Comparison of ENCODE assay signal across 26 cellular contexts in the genomic region with DNA sequence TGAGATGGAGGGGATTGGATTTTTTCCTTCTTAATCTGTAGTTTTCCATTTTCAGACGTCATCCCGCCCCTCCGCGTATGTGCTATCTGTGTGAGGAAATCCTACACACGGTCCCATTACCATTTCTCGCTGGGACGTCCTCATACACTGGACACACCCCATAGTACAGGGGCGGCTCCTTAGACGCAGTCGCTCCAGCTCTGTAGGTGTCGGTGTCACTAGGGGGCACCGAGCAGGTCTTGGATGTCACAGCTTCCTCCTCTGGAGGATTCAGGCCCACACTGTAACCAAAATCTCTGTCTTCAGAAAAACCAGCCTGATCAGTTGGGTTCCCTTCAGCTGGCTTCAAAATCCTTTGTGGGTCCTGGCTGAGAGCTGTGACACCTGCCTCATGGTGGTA. TPM values are rescaled to one million over a fixed set of nuclear protein-coding genes. Genes with fewer than 3 reads are reported as not detected.
DNase-seq lines count a peak whose midpoint lies in the region; ATAC-seq and TF ChIP-seq lines count a peak whose summit lies in the region.
"Had no signal": no experiment of that assay in that cellular context is flagged by ENCODE, and none has a peak within 500 bp of the region (broad histone marks: within the 10 kb centered on the region; RNA-seq: fewer than 3 reads in every experiment).

No MANE protein-coding gene starts in this region.

- H3K36me3 ChIP-seq in HCT116 (ENCODE audit: control insufficient read depth in 1 of 2, insufficient read depth in 2 of 2, low read length in 2 of 2), result peaks cover 32 to 43% of the 10 kb centered on the region in 2 experiments; a peak in 3 of 4 replicates

- BruUV-seq in HCT116 (replicated peaks; lab: Mats Ljungman, UMichigan), result no TSS peak

- no peaks in the 10 kb centered on the region; the same call in 1 of the 2 replicates for H4K20me1 ChIP-seq in HCT116 (ENCODE audit: insufficient read depth)

- H3K9me3 Mint-ChIP-seq in activated CD8-positive, alpha-beta memory T cell treated with anti-CD3 and anti-CD28 coated beads, Interleukin-2, amount 10 ng/mL, durations not matched to agents 7 days and 5 days (ENCODE audit: low read depth), result no peaks in the 10 kb centered on the region
- no peaks in the 10 kb centered on the region for H3K9me3 Mint-ChIP-seq in stimulated activated effector memory CD8-positive, alpha-beta T cell treated with anti-CD3 and anti-CD28 coated beads, Interleukin-12 subunit alpha, Interleukin-12 subunit beta, amount 100 ng/mL, for 72 hours
- H3K9me3 Mint-ChIP-seq: activated CD4-positive, alpha-beta T cell treated with anti-CD3 and anti-CD28 coated beads, Interleukin-2, amount 10 ng/mL, durations not matched to agents 24 days and 14 days; neural crest cell had no signal

- POLR2A ChIA-PET in HCT116 (lab: Charles Lee), result no interaction called here

- no peak overlapping the region for H3K4me3 Mint-ChIP-seq in activated CD8-positive, alpha-beta memory T cell treated with anti-CD3 and anti-CD28 coated beads, Interleukin-2, amount 10 ng/mL, durations not matched to agents 7 days and 5 days
- no peak overlapping the region for H3K4me3 Mint-ChIP-seq in stimulated activated effector memory CD8-positive, alpha-beta T cell treated with anti-CD3 and anti-CD28 coated beads, Interleukin-12 subunit alpha, Interleukin-12 subunit beta, amount 100 ng/mL, for 72 hours
- H3K4me3 Mint-ChIP-seq: activated CD4-positive, alpha-beta T cell treated with anti-CD3 and anti-CD28 coated beads, Interleukin-2, amount 10 ng/mL, durations not matched to agents 24 days and 14 days; neural crest cell had no signal

- H3K4me3 ChIP-seq in HCT116 (replicated peaks in 1 of 2; ENCODE audit: low read depth in 1 of 2, low read length in 2 of 2), result no peak overlapping the region
- H3K4me3 ChIP-seq: cardiac muscle cell, heart right ventricle, left ventricle myocardium inferior, mucosa of descending colon, stomach, upper lobe of left lung had no signal

- intact Hi-C loops in HCT116 (cut with micrococcal nuclease), result no loop called here

- RAD21 ChIA-PET in HCT116 (lab: Charles Lee; ENCODE audit: low non-redundant PET in 1 of 2, low total read pairs in 2 of 2, uncharacterized antibody in 2 of 2, unreplicated experiment in 2 of 2), result no interaction called here

- H3K9me2 ChIP-seq in HCT116 (ENCODE audit: insufficient read depth), result no peaks in the 10 kb centered on the region

- peak; percentile 20 for ATAC-seq in activated CD8-positive, alpha-beta memory T cell treated with anti-CD3 and anti-CD28 coated beads, Interleukin-2, amount 10 ng/mL, durations not matched to agents 7 days and 5 days
- ATAC-seq in HCT116 (peak; percentile 93), omental fat pad (ENCODE audit: low FRiP score) (no peak)
- no peak for ATAC-seq in stimulated activated effector memory CD8-positive, alpha-beta T cell treated with anti-CD3 and anti-CD28 coated beads, Interleukin-12 subunit alpha, Interleukin-12 subunit beta, amount 100 ng/mL, for 72 hours
- ATAC-seq: mucosa of descending colon had no signal

- no peak overlapping the region for H2AFZ ChIP-seq in HCT116 (ENCODE audit: low read depth, low read length, poor library complexity, severe bottlenecking)

- CTCF ChIA-PET in activated CD8-positive, alpha-beta memory T cell treated with anti-CD3 and anti-CD28 coated beads, Interleukin-2, amount 10 ng/mL, durations not matched to agents 7 days and 5 days (lab: Charles Lee), result interaction anchor here (1.4 to 2.0 kb wide), 2 partner anchors 20 to 150 kb away, joined by 3 to 4 read pairs; no protein-coding TSS in a partner anchor
- CTCF ChIA-PET in HCT116 (lab: Charles Lee), result no interaction called here

- H3K4me2 ChIP-seq in HCT116 (ENCODE audit: low read length), result no peak overlapping the region

- no peak for DNase-seq in activated CD8-positive, alpha-beta memory T cell treated with anti-CD3 and anti-CD28 coated beads, Interleukin-2, amount 10 ng/mL, durations not matched to agents 7 days and 5 days
- no peak for DNase-seq in activated CD8-positive, alpha-beta memory T cell treated with anti-CD3 and anti-CD28 coated beads, Interleukin-2, amount 50 U/mL, for 4 hours
- DNase-seq in HCT116 (ENCODE audit: low read depth, low spot score) (peak; percentile 19), UCSD-AML1 (lab: John Stamatoyannopoulos, UW; ENCODE audit: unreplicated experiment) (peak; percentile 26), omental fat pad (ENCODE audit: low spot score) (peak; percentile 19), DMS 273 treated with DMSO at 0.1 percent for 48 hours (lab: John Stamatoyannopoulos, UW) (no peak)
- DNase-seq in activated naive CD4-positive, alpha-beta T cell treated with Interleukin-2 at 50 U/mL for 16 hours, result no peak
- no peak for DNase-seq in stimulated activated effector memory CD8-positive, alpha-beta T cell treated with anti-CD3 and anti-CD28 coated beads, Interleukin-12 subunit alpha, Interleukin-12 subunit beta, amount 100 ng/mL, for 72 hours (ENCODE audit: low spot score in 2 of 2)
- DNase-seq: activated CD4-positive, alpha-beta T cell treated with anti-CD3 and anti-CD28 coated beads, Interleukin-2, amount 10 ng/mL, durations not matched to agents 24 days and 14 days; activated CD8-positive, alpha-beta memory T cell treated with anti-CD3 and anti-CD28 coated beads, Interleukin-2, amount 50 U/mL, for 48 hours; activated gamma-delta T cell treated with Interleukin-2 at 50 U/mL for 16 hours; amygdala; C1 segment of cervical spinal cord; dermis blood vessel endothelial cell; GF-D8; left ventricle myocardium inferior; mucosa of descending colon; NCI-H2029; NCI-H345; RPMI8226; small intestine; stomach; upper lobe of left lung had no signal

- peaks cover 87% of the 10 kb centered on the region for H3K79me2 ChIP-seq in HCT116 (ENCODE audit: insufficient read depth, low read length)

- H3K27ac Mint-ChIP-seq in activated CD8-positive, alpha-beta memory T cell treated with anti-CD3 and anti-CD28 coated beads, Interleukin-2, amount 10 ng/mL, durations not matched to agents 7 days and 5 days, result no peak overlapping the region
- H3K27ac Mint-ChIP-seq in stimulated activated effector memory CD8-positive, alpha-beta T cell treated with anti-CD3 and anti-CD28 coated beads, Interleukin-12 subunit alpha, Interleukin-12 subunit beta, amount 100 ng/mL, for 72 hours, result no peak overlapping the region
- H3K27ac Mint-ChIP-seq: activated CD4-positive, alpha-beta T cell treated with anti-CD3 and anti-CD28 coated beads, Interleukin-2, amount 10 ng/mL, durations not matched to agents 24 days and 14 days had no signal

- no peaks in the 10 kb centered on the region for H3K27me3 ChIP-seq in HCT116 (ENCODE audit: insufficient read depth, low read length)
- H3K27me3 ChIP-seq: cardiac muscle cell, heart right ventricle, stomach, upper lobe of left lung had no signal

- TF ChIP-seq POLR2A in HCT116 (IDR thresholded peaks at IDR 0.05; ENCODE audit: borderline replicate concordance, extremely low read depth, insufficient read depth, insufficient read length), result no peak

- peaks cover 44% of the 10 kb centered on the region for H3K36me3 Mint-ChIP-seq in activated CD8-positive, alpha-beta memory T cell treated with anti-CD3 and anti-CD28 coated beads, Interleukin-2, amount 10 ng/mL, durations not matched to agents 7 days and 5 days
- peaks cover 100% of the 10 kb centered on the region for H3K36me3 Mint-ChIP-seq in stimulated activated effector memory CD8-positive, alpha-beta T cell treated with anti-CD3 and anti-CD28 coated beads, Interleukin-12 subunit alpha, Interleukin-12 subunit beta, amount 100 ng/mL, for 72 hours

- H3K9me3 ChIP-seq in HCT116 (ENCODE audit: control insufficient read depth in 1 of 2, insufficient read depth in 1 of 2, low read depth in 1 of 2, low read length in 2 of 2), result no peaks in the 10 kb centered on the region
- H3K9me3 ChIP-seq: heart right ventricle, left ventricle myocardium inferior, mucosa of descending colon, stomach, upper lobe of left lung had no signal

- H3K27ac ChIP-seq in HCT116 (ENCODE audit: low read depth, low read length), result no peak overlapping the region
- H3K27ac ChIP-seq: cardiac muscle cell, heart right ventricle, left ventricle myocardium inferior, stomach, upper lobe of left lung had no signal

- H3K4me1 Mint-ChIP-seq in activated CD8-positive, alpha-beta memory T cell treated with anti-CD3 and anti-CD28 coated beads, Interleukin-2, amount 10 ng/mL, durations not matched to agents 7 days and 5 days, result peaks cover 9% of the 10 kb centered on the region
- peaks cover 7% of the 10 kb centered on the region for H3K4me1 Mint-ChIP-seq in stimulated activated effector memory CD8-positive, alpha-beta T cell treated with anti-CD3 and anti-CD28 coated beads, Interleukin-12 subunit alpha, Interleukin-12 subunit beta, amount 100 ng/mL, for 72 hours
- H3K4me1 Mint-ChIP-seq: neural crest cell had no signal

- no peaks in the 10 kb centered on the region for H3K27me3 Mint-ChIP-seq in activated CD8-positive, alpha-beta memory T cell treated with anti-CD3 and anti-CD28 coated beads, Interleukin-2, amount 10 ng/mL, durations not matched to agents 7 days and 5 days
- H3K27me3 Mint-ChIP-seq: activated CD4-positive, alpha-beta T cell treated with anti-CD3 and anti-CD28 coated beads, Interleukin-2, amount 10 ng/mL, durations not matched to agents 24 days and 14 days had no signal

- TF ChIP-seq RAD21 in HCT116 (IDR thresholded peaks at IDR 0.05; ENCODE audit: low read depth), result no peak

- no peak overlapping the region for H3K9ac ChIP-seq in HCT116 (ENCODE audit: low read length)

- TF ChIP-seq CTCF in HCT116 (IDR thresholded peaks at IDR 0.05 in 2 of 3, conservative IDR thresholded peaks at IDR 0.05 in 1 of 3; ENCODE audit: borderline replicate concordance in 1 of 3, insufficient read depth in 1 of 3, low read depth in 2 of 3, low read length in 2 of 3), result peak in 2 of 3 experiments; percentile 6 to 24; a peak in 2 of 6 replicates
- no peak for TF ChIP-seq CTCF in omental fat pad (IDR thresholded peaks at IDR 0.05)

- 0 out of 4 replicates have a peak, but pooled peaks cover 0 to 3% of the 10 kb centered on the region in 2 experiments for H3K4me1 ChIP-seq in HCT116 (ENCODE audit: control insufficient read depth in 1 of 2, insufficient read depth in 2 of 2, low read length in 2 of 2)

TF ChIP-seq in HCT116, 20 proteins besides CTCF, POLR2A, EP300 and RAD21:
- TF ChIP-seq, protein P1, sequence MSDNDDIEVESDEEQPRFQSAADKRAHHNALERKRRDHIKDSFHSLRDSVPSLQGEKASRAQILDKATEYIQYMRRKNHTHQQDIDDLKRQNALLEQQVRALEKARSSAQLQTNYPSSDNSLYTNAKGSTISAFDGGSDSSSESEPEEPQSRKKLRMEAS (IDR thresholded peaks at IDR 0.05), result no peak

RNA-seq across cellular contexts. Expression of a gene that starts 7.1 kb away (rescaled TPM):
- total RNA-seq in activated CD8-positive, alpha-beta memory T cell treated with anti-CD3 and anti-CD28 coated beads, Interleukin-2, amount 10 ng/mL, durations not matched to agents 7 days and 5 days, result 100 to 1,000 TPM; 105 to 106 TPM
- total RNA-seq in HCT116 (2021; ENCODE audit: unreplicated experiment) (68.8 TPM), omental fat pad (100 to 1,000 TPM in 1 of 4 donors, 10 to 100 TPM in 3; 69.0 to 187 (median 76.7) TPM)
- polyA plus RNA-seq in HCT116 (2012), result 61.0 and 74.0 TPM in 2 replicates

RNA-seq across cellular contexts. Expression of a gene that starts 43.9 kb away (rescaled TPM):
- total RNA-seq in activated CD8-positive, alpha-beta memory T cell treated with anti-CD3 and anti-CD28 coated beads, Interleukin-2, amount 10 ng/mL, durations not matched to agents 7 days and 5 days, result 10 to 100 TPM; 59.6 to 70.1 TPM
- total RNA-seq in HCT116 (2021; ENCODE audit: unreplicated experiment), result 98.3 TPM
- polyA plus RNA-seq in HCT116 (2012), result 48.9 and 51.5 TPM in 2 replicates
- 10 to 100 TPM; 15.1 to 34.2 (median 19.3) TPM for total RNA-seq in omental fat pad

Comparison
In these comparisons a context has a peak if more than half of its experiments do, and no peak if none do; other contexts are left out.
1. ATAC-seq: peak in activated CD8-positive, alpha-beta memory T cell treated with anti-CD3 and anti-CD28 coated beads, Interleukin-2, amount 10 ng/mL, durations not matched to agents 7 days and 5 days (single experiment) and HCT116 (single experiment); none in omental fat pad (single experiment) and stimulated activated effector memory CD8-positive, alpha-beta T cell treated with anti-CD3 and anti-CD28 coated beads, Interleukin-12 subunit alpha, Interleukin-12 subunit beta, amount 100 ng/mL, for 72 hours (single experiment).
2. DNase-seq: peak in HCT116 (single experiment), UCSD-AML1 (single experiment) and omental fat pad (single experiment); none in activated CD8-positive, alpha-beta memory T cell treated with anti-CD3 and anti-CD28 coated beads, Interleukin-2, amount 10 ng/mL, durations not matched to agents 7 days and 5 days (single experiment), activated CD8-positive, alpha-beta memory T cell treated with anti-CD3 and anti-CD28 coated beads, Interleukin-2, amount 50 U/mL, for 4 hours (single experiment), activated naive CD4-positive, alpha-beta T cell treated with Interleukin-2 at 50 U/mL for 16 hours (single experiment), stimulated activated effector memory CD8-positive, alpha-beta T cell treated with anti-CD3 and anti-CD28 coated beads, Interleukin-12 subunit alpha, Interleukin-12 subunit beta, amount 100 ng/mL, for 72 hours (0 of 2) and DMS 273 treated with DMSO at 0.1 percent for 48 hours (single experiment).
3. CTCF ChIP-seq: peak in HCT116 (2 of 3); none in omental fat pad (0 of 3).